ENCODE assay signal across 32 cellular contexts in the genomic region with DNA sequence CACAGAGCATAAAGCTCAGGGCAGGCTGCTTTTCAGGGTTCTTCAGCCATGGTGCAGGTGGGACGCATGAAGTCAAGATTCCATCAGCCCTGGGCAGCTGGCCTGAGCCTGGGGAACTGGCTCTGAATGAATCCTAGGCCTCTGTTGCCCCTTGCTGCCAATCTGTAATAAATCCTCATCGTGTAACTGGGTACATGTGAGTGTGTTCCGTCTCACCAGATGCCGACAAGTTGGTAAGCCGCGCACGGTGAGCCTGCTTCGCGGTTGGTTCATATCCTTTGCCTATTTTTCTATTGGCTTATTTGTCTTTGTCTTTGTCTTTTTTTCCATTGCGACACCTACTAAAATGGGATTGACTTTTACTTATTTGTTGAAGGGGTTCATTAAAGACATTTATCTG. TPM values are rescaled to one million over a fixed set of nuclear protein-coding genes. Genes with fewer than 3 reads are reported as not detected.
"Had no signal": no experiment of that assay in that cellular context is flagged by ENCODE, and none has a peak within 500 bp of the region (broad histone marks: within the 10 kb centered on the region; RNA-seq: fewer than 3 reads in every experiment).

No MANE protein-coding gene starts in this region.

- H3K27ac ChIP-seq: adrenal gland, body of pancreas, brain microvascular endothelial cell, breast epithelium, VCaP had no signal

- DNase-seq: activated B cell treated with CpG ODN at 0.5 μM for 24 hours; activated CD4-positive, alpha-beta memory T cell treated with anti-CD3 and anti-CD28 coated beads for 36 hours; activated CD4-positive, alpha-beta T cell treated with anti-CD3 and anti-CD28 coated beads for 4 hours; activated CD4-positive, alpha-beta T cell treated with anti-CD3 and anti-CD28 coated beads, Interleukin-2, amount 10 ng/mL, durations not matched to agents 24 days and 14 days; activated CD4-positive, alpha-beta T cell treated with anti-CD3 and anti-CD28 coated beads, Interleukin-2, amount 50 U/mL, for 1 hour; activated CD4-positive, alpha-beta T cell treated with anti-CD3 and anti-CD28 coated beads, Interleukin-2, amount 50 U/mL, for 4 hours; activated CD4-positive, CD25-positive, alpha-beta regulatory T cell treated with anti-CD3 and anti-CD28 coated beads, Interleukin-2, amount 50 U/mL, for 72 hours; activated CD8-positive, alpha-beta memory T cell treated with anti-CD3 and anti-CD28 coated beads, Interleukin-2, amount 50 U/mL, for 4 hours; activated CD8-positive, alpha-beta T cell treated with anti-CD3 and anti-CD28 coated beads for 36 hours; activated effector memory CD4-positive, alpha-beta T cell treated with anti-CD3 and anti-CD28 coated beads, Interleukin-2, amount 50 U/mL, for 16 hours; activated gamma-delta T cell treated with Interleukin-2 at 50 U/mL for 16 hours; activated naive CD4-positive, alpha-beta T cell; activated naive CD4-positive, alpha-beta T cell treated with anti-CD3 and anti-CD28 coated beads for 36 hours; activated naive CD4-positive, alpha-beta T cell treated with anti-CD3 and anti-CD28 coated beads, Interleukin-2, amount 50 U/mL, for 16 hours; activated naive CD8-positive, alpha-beta T cell treated with anti-CD3 and anti-CD28 coated beads for 36 hours; activated T-cell treated with anti-CD3 and anti-CD28 coated beads for 4 hours; activated T-cell treated with anti-CD3 and anti-CD28 coated beads, Interleukin-2, amount 50 U/mL, for 1 hour; activated T-cell treated with anti-CD3 and anti-CD28 coated beads, Interleukin-2, amount 50 U/mL, for 4 hours; activated T-cell treated with anti-CD3 and anti-CD28 coated beads, Interleukin-2, amount 50 U/mL, for 72 hours; adrenal gland; amniotic stem cell; body of pancreas; brain microvascular endothelial cell; central memory CD4-positive, alpha-beta T cell; T-helper 1 cell; T-helper 2 cell; T-helper 9 cell had no signal

- ATAC-seq: activated CD8-positive, alpha-beta T cell treated with anti-CD3 and anti-CD28 coated beads for 36 hours; activated naive CD4-positive, alpha-beta T cell treated with anti-CD3 and anti-CD28 coated beads, Interleukin-2, amount 50 U/mL, for 72 hours; activated T-cell treated with anti-CD3 and anti-CD28 coated beads, Interleukin-2, amount 50 U/mL, for 4 hours; activated T-cell treated with anti-CD3 and anti-CD28 coated beads, Interleukin-2, amount 50 U/mL, for 72 hours; activated T-helper 17 cell treated with anti-CD3 and anti-CD28 coated beads, Interleukin-2, amount 50 U/mL, for 72 hours; body of pancreas had no signal

- H3K27me3 ChIP-seq: adrenal gland, body of pancreas, brain microvascular endothelial cell, breast epithelium had no signal

- H3K36me3 ChIP-seq: adrenal gland, brain microvascular endothelial cell, breast epithelium had no signal

- H3K4me3 ChIP-seq: adrenal gland, body of pancreas, breast epithelium had no signal

- H3K9me3 ChIP-seq: adrenal gland, body of pancreas, breast epithelium had no signal

- H3K4me1 ChIP-seq: adrenal gland, body of pancreas, breast epithelium had no signal

RNA-seq across cellular contexts. Expression of gene B3GNT7, which starts 27.7 kb away (rescaled TPM):
- total RNA-seq: activated CD4-positive, alpha-beta memory T cell treated with anti-CD3 and anti-CD28 coated beads for 36 hours; activated CD4-positive, alpha-beta T cell treated with anti-CD3 and anti-CD28 coated beads, Interleukin-2, amount 10 ng/mL, durations not matched to agents 24 days and 14 days; activated naive CD4-positive, alpha-beta T cell treated with anti-CD3 and anti-CD28 coated beads for 36 hours; activated T-helper 1 cell treated with anti-CD3 and anti-CD28 coated beads, Interleukin-12 subunit alpha, Interleukin-12 subunit beta, Interleukin-2, Interleukin-4 antibody, amounts not matched to agents 30 ng/mL and 10 ng/mL and 1 ng/mL, durations not matched to agents 14 hours and 24 hours and 36 hours had no signal
